Comparison of ENCODE assay signal across 8 cellular contexts in genomic region chr2:107712857-107713256, GRCh38.
DNase-seq lines count a peak whose midpoint lies in the region; ATAC-seq and TF ChIP-seq lines count a peak whose summit lies in the region.

No MANE protein-coding gene starts in this region.

- no peaks in the 10 kb centered on the region for H3K27me3 Mint-ChIP-seq in activated B cell treated with CpG ODN at 0.5 μM for 24 hours

- POLR2A ChIA-PET in activated B cell treated with CpG ODN at 0.5 μM for 24 hours (lab: Charles Lee): no interaction called here

- peak; percentile 71 for ATAC-seq in HG03060 (IDR thresholded peaks at IDR 0.05; ENCODE audit: low read depth, unreplicated experiment)
- ATAC-seq in activated B cell treated with CpG ODN at 0.5 μM for 24 hours (ENCODE audit: low read depth): no peak
- ATAC-seq in HG02885 (IDR thresholded peaks at IDR 0.05; ENCODE audit: poor library complexity, unreplicated experiment): no peak
- ATAC-seq in GM21515 (IDR thresholded peaks at IDR 0.05; ENCODE audit: unreplicated experiment): no peak

- no peak for TF ChIP-seq CTCF in activated B cell treated with CpG ODN at 0.5 μM for 24 hours (IDR thresholded peaks at IDR 0.05)

- H3K4me1 Mint-ChIP-seq in activated B cell treated with CpG ODN at 0.5 μM for 24 hours: no peaks in the 10 kb centered on the region

- intact Hi-C loops in activated B cell treated with CpG ODN at 0.5 μM for 24 hours (cut with micrococcal nuclease): no loop called here

- CTCF ChIA-PET in activated B cell treated with CpG ODN at 0.5 μM for 24 hours (lab: Charles Lee): no interaction called here

- peak overlapping the region; percentile 39 for H3K4me3 Mint-ChIP-seq in activated B cell treated with CpG ODN at 0.5 μM for 24 hours

- DNase-seq in NCI-H748 (lab: John Stamatoyannopoulos, UW; ENCODE audit: unreplicated experiment) (peak; percentile 4), NCI-H748 treated with DMSO at 0.1 percent for 48 hours (lab: John Stamatoyannopoulos, UW) (no peak), activated B cell treated with CpG ODN at 0.5 μM for 24 hours (no peak), renal cortical epithelial cell (ENCODE audit: low read depth) (peak; percentile 72), putamen (ENCODE audit: low spot score) (no peak)

- no peaks in the 10 kb centered on the region for H3K36me3 Mint-ChIP-seq in activated B cell treated with CpG ODN at 0.5 μM for 24 hours (ENCODE audit: low read depth)

- peaks cover 3% of the 10 kb centered on the region for H3K9me3 Mint-ChIP-seq in activated B cell treated with CpG ODN at 0.5 μM for 24 hours

- H3K27ac Mint-ChIP-seq in activated B cell treated with CpG ODN at 0.5 μM for 24 hours: no peak overlapping the region

Comparison
In these comparisons a context has a peak if more than half of its experiments do, and no peak if none do; other contexts are left out.
1. DNase-seq: peak in NCI-H748 (single experiment) and renal cortical epithelial cell (single experiment); none in NCI-H748 treated with DMSO at 0.1 percent for 48 hours (single experiment), activated B cell treated with CpG ODN at 0.5 μM for 24 hours (single experiment) and putamen (single experiment).